In genomic region chr11:124277809-124278208, GRCh38 we compare ENCODE assay signal across 16 cellular contexts. TPM values are rescaled to one million over a fixed set of nuclear protein-coding genes. Genes with fewer than 3 reads are reported as not detected.
DNase-seq lines count a peak whose midpoint lies in the region; ATAC-seq and TF ChIP-seq lines count a peak whose summit lies in the region.
"Had no signal": no experiment of that assay in that cellular context is flagged by ENCODE, and none has a peak within 500 bp of the region (broad histone marks: within the 10 kb centered on the region; RNA-seq: fewer than 3 reads in every experiment).

No MANE protein-coding gene starts in this region.

- no peak overlapping the region for H3K4me3 Mint-ChIP-seq in MCF 10A (ENCODE audit: unreplicated experiment)
- H3K4me3 Mint-ChIP-seq: memory B cell had no signal

- TF ChIP-seq EP300 in stomach (IDR thresholded peaks at IDR 0.05) = no peak

- H3K9me3 Mint-ChIP-seq in MCF 10A (ENCODE audit: unreplicated experiment) = peaks cover 16% of the 10 kb centered on the region

- H3K9me2 ChIP-seq in OCI-LY7 (ENCODE audit: insufficient read depth, low read length) = no peaks in the 10 kb centered on the region

- intact Hi-C loops in MCF 10A (cut with micrococcal nuclease) = loop anchor here (1.0 kb wide), 1 partner anchor 207 kb away; no protein-coding TSS in a partner anchor
- intact Hi-C loops in breast epithelium (cut with DNase I; ENCODE audit: low total_unique reads) = no loop called here
- intact Hi-C loops in OCI-LY7 (cut with micrococcal nuclease; ENCODE audit: unreplicated experiment) = no loop called here
- intact Hi-C loops in upper lobe of right lung (cut with DNase I) = no loop called here
- intact Hi-C loops in stomach (cut with DNase I; ENCODE audit: low total_unique reads) = no loop called here

- no peaks in the 10 kb centered on the region for H3K36me3 Mint-ChIP-seq in MCF 10A (ENCODE audit: insufficient read depth, unreplicated experiment)
- H3K36me3 Mint-ChIP-seq: memory B cell had no signal

- H3K9me3 ChIP-seq in breast epithelium (peaks cover 0 to 4% of the 10 kb centered on the region in 2 donors), OCI-LY7 (ENCODE audit: low read length) (no peaks in the 10 kb centered on the region), upper lobe of right lung (no peaks in the 10 kb centered on the region), stomach (peaks cover 0 to 8% (median 0%) of the 10 kb centered on the region in 4 donors)
- H3K9me3 ChIP-seq: pancreas had no signal

- H2AFZ ChIP-seq in OCI-LY7 (ENCODE audit: low read length) = no peak overlapping the region

- BruUV-seq in MCF 10A (replicated peaks; lab: Mats Ljungman, UMichigan) (no TSS peak), OCI-LY7 (replicated peaks; lab: Mats Ljungman, UMichigan) (no TSS peak)

- H3K4me1 ChIP-seq in breast epithelium (no peaks in the 10 kb centered on the region), OCI-LY7 (ENCODE audit: insufficient read depth, low read length, poor library complexity, severe bottlenecking) (no peaks in the 10 kb centered on the region), upper lobe of right lung (no peaks in the 10 kb centered on the region), stomach (no peaks in the 10 kb centered on the region)
- H3K4me1 ChIP-seq: pancreas had no signal

- H3K27ac Mint-ChIP-seq in MCF 10A (ENCODE audit: low read depth, unreplicated experiment) = no peak overlapping the region
- H3K27ac Mint-ChIP-seq: memory B cell had no signal

- H3K4me1 Mint-ChIP-seq in MCF 10A (ENCODE audit: insufficient read depth, unreplicated experiment) = no peaks in the 10 kb centered on the region
- H3K4me1 Mint-ChIP-seq: memory B cell had no signal

- 48 to 76% (median 71%) methylated on average over 3 of the region's 3 CpGs for WGBS in stomach, 5 donors

- H3K27ac ChIP-seq in breast epithelium = no peak overlapping the region
- no peak overlapping the region for H3K27ac ChIP-seq in OCI-LY7 (ENCODE audit: low read depth, low read length, poor library complexity, severe bottlenecking)
- no peak overlapping the region for H3K27ac ChIP-seq in upper lobe of right lung
- H3K27ac ChIP-seq in stomach = no peak overlapping the region
- H3K27ac ChIP-seq: pancreas had no signal

- no peaks in the 10 kb centered on the region for H4K20me1 ChIP-seq in OCI-LY7 (ENCODE audit: insufficient read depth, low read length)

- H3K27me3 ChIP-seq in breast epithelium (no peaks in the 10 kb centered on the region), upper lobe of right lung (no peaks in the 10 kb centered on the region), stomach (no peaks in the 10 kb centered on the region)
- H3K27me3 ChIP-seq: pancreas had no signal

- ATAC-seq in upper lobe of right lung (peak; percentile 58), HG03159 (IDR thresholded peaks at IDR 0.05; ENCODE audit: unreplicated experiment) (no peak)

- no peaks in the 10 kb centered on the region for H3K36me3 ChIP-seq in breast epithelium
- no peaks in the 10 kb centered on the region for H3K36me3 ChIP-seq in OCI-LY7 (ENCODE audit: insufficient read depth, low read length)
- H3K36me3 ChIP-seq in upper lobe of right lung = no peaks in the 10 kb centered on the region
- H3K36me3 ChIP-seq in stomach = no peaks in the 10 kb centered on the region
- H3K36me3 ChIP-seq: pancreas had no signal

- H3K27me3 Mint-ChIP-seq in MCF 10A (ENCODE audit: insufficient read depth, unreplicated experiment) = no peaks in the 10 kb centered on the region

- no peak overlapping the region for H3K4me3 ChIP-seq in breast epithelium
- no peak overlapping the region for H3K4me3 ChIP-seq in OCI-LY7 (ENCODE audit: low read depth, low read length, poor library complexity, severe bottlenecking)
- no peak overlapping the region for H3K4me3 ChIP-seq in epithelial cell of esophagus (ENCODE audit: low read length)
- no peak overlapping the region for H3K4me3 ChIP-seq in upper lobe of right lung
- H3K4me3 ChIP-seq in stomach = no peak overlapping the region
- H3K4me3 ChIP-seq: pancreas had no signal

- no peak for TF ChIP-seq POLR2A in breast epithelium (IDR thresholded peaks at IDR 0.05)
- no peak for TF ChIP-seq POLR2A in stomach (IDR thresholded peaks at IDR 0.05)

- TF ChIP-seq CTCF in MCF 10A (IDR thresholded peaks at IDR 0.05; ENCODE audit: unreplicated experiment) = no peak
- no peak for TF ChIP-seq CTCF in breast epithelium (IDR thresholded peaks at IDR 0.05)
- 0 out of 2 replicates have a peak, but pooled peaks have one; percentile 31 for TF ChIP-seq CTCF in OCI-LY7 (conservative IDR thresholded peaks at IDR 0.05; ENCODE audit: low read length)
- TF ChIP-seq CTCF in epithelial cell of esophagus (IDR thresholded peaks at IDR 0.05; ENCODE audit: insufficient read depth, low read depth, low read length, missing control alignments) = peak; percentile 13
- no peak for TF ChIP-seq CTCF in upper lobe of right lung (IDR thresholded peaks at IDR 0.05)
- TF ChIP-seq CTCF in stomach (IDR thresholded peaks at IDR 0.05) = no peak

- H3K79me2 ChIP-seq in OCI-LY7 (ENCODE audit: insufficient read depth, low read depth, low read length) = no peaks in the 10 kb centered on the region

- POLR2A ChIA-PET in MCF 10A (lab: Yijun Ruan, JAX) (no interaction called here), OCI-LY7 (lab: Charles Lee) (no interaction called here)

- no peak overlapping the region for H3K4me2 ChIP-seq in OCI-LY7 (ENCODE audit: low read length)

- CTCF ChIA-PET in MCF 10A (lab: Yijun Ruan, JAX) = interaction anchor here (1.0 to 1.8 kb wide), 3 partner anchors 203 to 208 kb away, joined by 3 to 5 read pairs (median 4); no protein-coding TSS in a partner anchor
- CTCF ChIA-PET in OCI-LY7 (lab: Charles Lee; ENCODE audit: unreplicated experiment) = no interaction called here

- peak; percentile 12 for DNase-seq in MCF 10A (ENCODE audit: unreplicated experiment)
- no peak for DNase-seq in breast epithelium (ENCODE audit: low spot score in 2 of 2)
- DNase-seq in OCI-LY7 (ENCODE audit: low spot score) = peak; percentile 2
- DNase-seq in epithelial cell of esophagus (ENCODE audit: low read depth) = peak; percentile 12
- no peak for DNase-seq in upper lobe of right lung
- no peak for DNase-seq in stomach
- DNase-seq in COR-L47 (lab: John Stamatoyannopoulos, UW) = no peak
- DNase-seq: activated CD4-positive, alpha-beta T cell treated with anti-CD3 and anti-CD28 coated beads, Interleukin-2, amount 50 U/mL, for 48 hours; activated naive CD4-positive, alpha-beta T cell; T-helper 1 cell had no signal

RNA-seq across cellular contexts. Expression of gene OR8G5, which starts 21.6 kb away (rescaled TPM):
- total RNA-seq in MCF 10A (2022) = not detected in 2 replicates
- total RNA-seq in breast epithelium = not detected
- not detected in 2 replicates for total RNA-seq in OCI-LY7 (2014; rRNA removed; shearing (Covaris generic))
- total RNA-seq in OCI-LY7 (2022) = not detected in 2 replicates
- total RNA-seq in upper lobe of right lung = 0.58 TPM
- total RNA-seq in stomach = not detected
- not detected for polyA plus RNA-seq in stomach
- total RNA-seq: cardiac septum, G401, pancreas had no signal
- polyA plus RNA-seq: esophagus had no signal

RNA-seq across cellular contexts. Expression of gene OR8D1, which starts 35.9 kb away (rescaled TPM):
- total RNA-seq in MCF 10A (2022) (not detected in 2 replicates), breast epithelium (not detected), OCI-LY7 (2022) (not detected in 2 replicates), upper lobe of right lung (not detected), stomach (not detected)
- not detected in 2 replicates for total RNA-seq in OCI-LY7 (2014; rRNA removed; shearing (Covaris generic))
- polyA plus RNA-seq in stomach = not detected
- total RNA-seq: cardiac septum, G401, pancreas had no signal
- polyA plus RNA-seq: esophagus, pancreas had no signal

RNA-seq across cellular contexts. Expression of gene OR8G1, which starts 36.9 kb away (rescaled TPM):
- total RNA-seq in MCF 10A (2022) (not detected in 2 replicates), breast epithelium (not detected), OCI-LY7 (2022) (not detected in 2 replicates), upper lobe of right lung (not detected), stomach (not detected)
- total RNA-seq in OCI-LY7 (2014; rRNA removed; shearing (Covaris generic)) = not detected in 2 replicates
- not detected for polyA plus RNA-seq in stomach
- total RNA-seq: cardiac septum, G401, pancreas had no signal
- polyA plus RNA-seq: esophagus, pancreas had no signal

RNA-seq across cellular contexts. Expression of gene OR8D2, which starts 42.2 kb away (rescaled TPM):
- total RNA-seq in MCF 10A (2022) (not detected in 2 replicates), breast epithelium (not detected), OCI-LY7 (2022) (not detected in 2 replicates), upper lobe of right lung (not detected), stomach (not detected)
- total RNA-seq in OCI-LY7 (2014; rRNA removed; shearing (Covaris generic)) = not detected in 2 replicates
- polyA plus RNA-seq in stomach = not detected
- total RNA-seq: cardiac septum, G401, pancreas had no signal
- polyA plus RNA-seq: esophagus, pancreas had no signal

Comparison
In these comparisons a context has a peak if more than half of its experiments do, and no peak if none do; other contexts are left out.
1. DNase-seq: peak in MCF 10A (single experiment), OCI-LY7 (single experiment) and epithelial cell of esophagus (single experiment); none in breast epithelium (0 of 2), upper lobe of right lung (single experiment), stomach (single experiment) and COR-L47 (single experiment).
2. CTCF ChIP-seq: peak in OCI-LY7 (single experiment) and epithelial cell of esophagus (single experiment); none in MCF 10A (single experiment), breast epithelium (0 of 3), upper lobe of right lung (single experiment) and stomach (0 of 7).